ENCODE assay signal across 1 cellular context in the genomic region with DNA sequence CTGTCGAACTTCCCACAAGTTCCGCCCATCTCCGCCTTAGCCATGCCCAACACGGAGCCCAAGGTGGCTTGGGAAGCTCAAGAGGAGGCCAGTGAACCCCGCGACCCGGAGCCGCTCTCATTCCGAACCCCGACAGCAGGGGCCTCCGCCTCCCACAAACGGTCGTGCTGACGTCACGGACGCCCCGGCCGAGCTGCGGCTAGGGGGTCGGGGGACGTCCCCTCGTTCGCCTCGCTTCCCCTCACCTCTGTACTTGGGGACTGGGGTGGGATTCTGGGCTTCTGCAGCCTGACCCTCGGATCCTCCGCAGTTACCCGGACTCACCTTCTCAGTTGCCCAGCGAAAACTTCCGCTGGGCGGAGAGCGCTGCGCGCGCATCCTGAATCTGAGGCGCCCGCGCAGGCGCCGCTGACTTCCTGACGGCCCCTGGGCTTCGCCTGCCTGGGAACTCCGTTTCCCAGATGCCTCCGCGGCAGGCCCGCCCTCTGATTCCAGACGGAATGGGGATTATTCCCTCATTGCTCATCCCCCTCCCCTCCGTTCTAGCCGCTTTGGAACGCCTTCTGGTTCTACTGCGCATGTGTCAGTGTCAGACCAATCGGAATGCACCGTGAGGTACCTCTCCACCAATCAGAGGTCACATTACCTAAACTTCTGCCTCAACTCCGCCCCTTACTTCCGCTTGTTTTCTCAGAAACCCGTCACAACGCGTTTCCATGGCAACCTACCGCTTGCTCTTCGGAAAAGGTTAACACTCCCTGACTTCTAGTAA.
A peak's percentile ranks its signal among the peaks of the same experiment; 100 is the strongest.
TF ChIP-seq lines count a peak whose summit lies in the region.

Gene VRK3 (minus strand): TSS at position 351 of the 772 bp plus-strand sequence. CDS start 9,210 bp downstream, outside the sequence.

TF ChIP-seq in HepG2, 621 proteins besides CTCF, POLR2A, EP300 and RAD21 (continued from another document and continues in another):
- TF ChIP-seq, protein P1, sequence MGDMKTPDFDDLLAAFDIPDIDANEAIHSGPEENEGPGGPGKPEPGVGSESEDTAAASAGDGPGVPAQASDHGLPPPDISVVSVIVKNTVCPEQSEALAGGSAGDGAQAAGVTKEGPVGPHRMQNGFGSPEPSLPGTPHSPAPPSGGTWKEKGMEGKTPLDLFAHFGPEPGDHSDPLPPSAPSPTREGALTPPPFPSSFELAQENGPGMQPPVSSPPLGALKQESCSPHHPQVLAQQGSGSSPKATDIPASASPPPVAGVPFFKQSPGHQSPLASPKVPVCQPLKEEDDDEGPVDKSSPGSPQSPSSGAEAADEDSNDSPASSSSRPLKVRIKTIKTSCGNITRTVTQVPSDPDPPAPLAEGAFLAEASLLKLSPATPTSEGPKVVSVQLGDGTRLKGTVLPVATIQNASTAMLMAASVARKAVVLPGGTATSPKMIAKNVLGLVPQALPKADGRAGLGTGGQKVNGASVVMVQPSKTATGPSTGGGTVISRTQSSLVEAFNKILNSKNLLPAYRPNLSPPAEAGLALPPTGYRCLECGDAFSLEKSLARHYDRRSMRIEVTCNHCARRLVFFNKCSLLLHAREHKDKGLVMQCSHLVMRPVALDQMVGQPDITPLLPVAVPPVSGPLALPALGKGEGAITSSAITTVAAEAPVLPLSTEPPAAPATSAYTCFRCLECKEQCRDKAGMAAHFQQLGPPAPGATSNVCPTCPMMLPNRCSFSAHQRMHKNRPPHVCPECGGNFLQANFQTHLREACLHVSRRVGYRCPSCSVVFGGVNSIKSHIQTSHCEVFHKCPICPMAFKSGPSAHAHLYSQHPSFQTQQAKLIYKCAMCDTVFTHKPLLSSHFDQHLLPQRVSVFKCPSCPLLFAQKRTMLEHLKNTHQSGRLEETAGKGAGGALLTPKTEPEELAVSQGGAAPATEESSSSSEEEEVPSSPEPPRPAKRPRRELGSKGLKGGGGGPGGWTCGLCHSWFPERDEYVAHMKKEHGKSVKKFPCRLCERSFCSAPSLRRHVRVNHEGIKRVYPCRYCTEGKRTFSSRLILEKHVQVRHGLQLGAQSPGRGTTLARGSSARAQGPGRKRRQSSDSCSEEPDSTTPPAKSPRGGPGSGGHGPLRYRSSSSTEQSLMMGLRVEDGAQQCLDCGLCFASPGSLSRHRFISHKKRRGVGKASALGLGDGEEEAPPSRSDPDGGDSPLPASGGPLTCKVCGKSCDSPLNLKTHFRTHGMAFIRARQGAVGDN (CRISPR knock-in tag; IDR thresholded peaks at IDR 0.05) = no peak
- TF ChIP-seq BORCS8-MEF2B (CRISPR knock-in tag; IDR thresholded peaks at IDR 0.05) = no peak
- no peak for TF ChIP-seq FOXA1 (IDR thresholded peaks at IDR 0.05)
- TF ChIP-seq FOXA1 (CRISPR knock-in tag; IDR thresholded peaks at IDR 0.05) = no peak
- TF ChIP-seq PCBP2 (optimal IDR thresholded peaks at IDR 0.05; ENCODE audit: low read depth, low read length, poor library complexity, severe bottlenecking) = no peak
- TF ChIP-seq GZF1 (CRISPR knock-in tag; IDR thresholded peaks at IDR 0.05) = 0 out of 2 replicates have a peak, but pooled peaks have one; percentile 52
- no peak for TF ChIP-seq FOXM1 (CRISPR knock-in tag; IDR thresholded peaks at IDR 0.05)
- TF ChIP-seq ZNF543 (CRISPR knock-in tag; IDR thresholded peaks at IDR 0.05) = no peak
- TF ChIP-seq SMARCE1 (IDR thresholded peaks at IDR 0.05; ENCODE audit: borderline replicate concordance) = no peak
- no peak for TF ChIP-seq IKZF1 (IDR thresholded peaks at IDR 0.05)
- no peak for TF ChIP-seq TBP (CRISPR knock-in tag; IDR thresholded peaks at IDR 0.05)
- TF ChIP-seq ZNF773 (CRISPR knock-in tag; IDR thresholded peaks at IDR 0.05; ENCODE audit: borderline replicate concordance) = peak; percentile 25; the same call in 1 of the 2 replicates
- no peak for TF ChIP-seq ZBTB49 (CRISPR knock-in tag; IDR thresholded peaks at IDR 0.05; ENCODE audit: borderline replicate concordance)
- TF ChIP-seq ZNF615 (CRISPR knock-in tag; IDR thresholded peaks at IDR 0.05; ENCODE audit: borderline replicate concordance) = no peak
- no peak for TF ChIP-seq SIX4 (CRISPR knock-in tag; IDR thresholded peaks at IDR 0.05)
- TF ChIP-seq ZNF839 (CRISPR knock-in tag; IDR thresholded peaks at IDR 0.05; ENCODE audit: borderline replicate concordance) = no peak
- TF ChIP-seq ZNF619 (CRISPR knock-in tag; IDR thresholded peaks at IDR 0.05) = peak; percentile 24; the same call in 1 of the 2 replicates
- TF ChIP-seq SKI (IDR thresholded peaks at IDR 0.05; ENCODE audit: partially characterized antibody) = no peak
- no peak for TF ChIP-seq U2AF2 (IDR thresholded peaks at IDR 0.05; ENCODE audit: low read depth, low read length)
- no peak; the same call in 1 of the 2 replicates for TF ChIP-seq HOXA3 (CRISPR knock-in tag; IDR thresholded peaks at IDR 0.05)
- no peak for TF ChIP-seq PPARG (CRISPR knock-in tag; conservative IDR thresholded peaks at IDR 0.05)
- no peak for TF ChIP-seq MTA3 (CRISPR knock-in tag; IDR thresholded peaks at IDR 0.05)
- TF ChIP-seq PRDM15 (CRISPR knock-in tag; IDR thresholded peaks at IDR 0.05) = no peak
- no peak for TF ChIP-seq MYNN (CRISPR knock-in tag; IDR thresholded peaks at IDR 0.05; ENCODE audit: low read depth)
- TF ChIP-seq ZNF296 (CRISPR knock-in tag; conservative IDR thresholded peaks at IDR 0.05) = no peak
- TF ChIP-seq CBX1 (IDR thresholded peaks at IDR 0.05; ENCODE audit: low read depth) = no peak
- TF ChIP-seq ZNF260 (CRISPR knock-in tag; IDR thresholded peaks at IDR 0.05; ENCODE audit: borderline replicate concordance, low read depth) = no peak
- no peak for TF ChIP-seq THAP11 (CRISPR knock-in tag; IDR thresholded peaks at IDR 0.05)
- peak; percentile 78 for TF ChIP-seq HNRNPLL (IDR thresholded peaks at IDR 0.05; ENCODE audit: low read depth, low read length, poor library complexity, severe bottlenecking)
- TF ChIP-seq NFKBIZ (CRISPR knock-in tag; IDR thresholded peaks at IDR 0.05) = no peak
- peak; percentile 82 for TF ChIP-seq ELF1 (CRISPR knock-in tag; IDR thresholded peaks at IDR 0.05)
- TF ChIP-seq ZNF12 (CRISPR knock-in tag; IDR thresholded peaks at IDR 0.05) = no peak
- peak; percentile 42 for TF ChIP-seq PHF21A (CRISPR knock-in tag; IDR thresholded peaks at IDR 0.05)
- TF ChIP-seq ZNF30 (CRISPR knock-in tag; IDR thresholded peaks at IDR 0.05) = no peak
- TF ChIP-seq HIVEP1 (CRISPR knock-in tag; IDR thresholded peaks at IDR 0.05) = peak; percentile 37; the same call in 1 of the 2 replicates
- peak; percentile 95 for TF ChIP-seq CREB1 (IDR thresholded peaks at IDR 0.05)
- TF ChIP-seq CREB1 (CRISPR knock-in tag; IDR thresholded peaks at IDR 0.05) = no peak; the same call in none of the 2 replicates
- no peak for TF ChIP-seq ZNF879 (CRISPR knock-in tag; IDR thresholded peaks at IDR 0.05)
- peak; percentile 60 for TF ChIP-seq SALL1 (CRISPR knock-in tag; IDR thresholded peaks at IDR 0.05)
- TF ChIP-seq RFX3 (CRISPR knock-in tag; IDR thresholded peaks at IDR 0.05) = peak; percentile 97
- TF ChIP-seq BCLAF1 (IDR thresholded peaks at IDR 0.05) = no peak
- TF ChIP-seq JARID2 (CRISPR knock-in tag; IDR thresholded peaks at IDR 0.05; ENCODE audit: insufficient replicate concordance) = no peak
- TF ChIP-seq, protein P2, sequence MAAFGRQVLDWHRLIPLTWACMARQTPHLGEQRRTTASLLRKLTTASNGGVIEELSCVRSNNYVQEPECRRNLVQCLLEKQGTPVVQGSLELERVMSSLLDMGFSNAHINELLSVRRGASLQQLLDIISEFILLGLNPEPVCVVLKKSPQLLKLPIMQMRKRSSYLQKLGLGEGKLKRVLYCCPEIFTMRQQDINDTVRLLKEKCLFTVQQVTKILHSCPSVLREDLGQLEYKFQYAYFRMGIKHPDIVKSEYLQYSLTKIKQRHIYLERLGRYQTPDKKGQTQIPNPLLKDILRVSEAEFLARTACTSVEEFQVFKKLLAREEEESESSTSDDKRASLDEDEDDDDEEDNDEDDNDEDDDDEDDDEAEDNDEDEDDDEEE (CRISPR knock-in tag; IDR thresholded peaks at IDR 0.05) = no peak
- peak; percentile 70 for TF ChIP-seq POLR2G (IDR thresholded peaks at IDR 0.05; ENCODE audit: low read depth, low read length)
- TF ChIP-seq ZNF644 (CRISPR knock-in tag; IDR thresholded peaks at IDR 0.05; ENCODE audit: low read depth) = no peak
- no peak for TF ChIP-seq CCAR2 (optimal IDR thresholded peaks at IDR 0.05; ENCODE audit: low read depth, low read length)
- TF ChIP-seq, protein P3, sequence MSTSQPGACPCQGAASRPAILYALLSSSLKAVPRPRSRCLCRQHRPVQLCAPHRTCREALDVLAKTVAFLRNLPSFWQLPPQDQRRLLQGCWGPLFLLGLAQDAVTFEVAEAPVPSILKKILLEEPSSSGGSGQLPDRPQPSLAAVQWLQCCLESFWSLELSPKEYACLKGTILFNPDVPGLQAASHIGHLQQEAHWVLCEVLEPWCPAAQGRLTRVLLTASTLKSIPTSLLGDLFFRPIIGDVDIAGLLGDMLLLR (CRISPR knock-in tag; IDR thresholded peaks at IDR 0.05) = no peak; the same call in 1 of the 2 replicates
- peak; percentile 89 for TF ChIP-seq NFYB (CRISPR knock-in tag; IDR thresholded peaks at IDR 0.05)
- TF ChIP-seq ZNF10 (CRISPR knock-in tag; IDR thresholded peaks at IDR 0.05; ENCODE audit: borderline replicate concordance, low read depth) = no peak
- no peak for TF ChIP-seq NFE2L1 (CRISPR knock-in tag; IDR thresholded peaks at IDR 0.05; ENCODE audit: borderline replicate concordance)
- TF ChIP-seq MATR3 (CRISPR knock-in tag; IDR thresholded peaks at IDR 0.05) = no peak
- TF ChIP-seq, protein P4, sequence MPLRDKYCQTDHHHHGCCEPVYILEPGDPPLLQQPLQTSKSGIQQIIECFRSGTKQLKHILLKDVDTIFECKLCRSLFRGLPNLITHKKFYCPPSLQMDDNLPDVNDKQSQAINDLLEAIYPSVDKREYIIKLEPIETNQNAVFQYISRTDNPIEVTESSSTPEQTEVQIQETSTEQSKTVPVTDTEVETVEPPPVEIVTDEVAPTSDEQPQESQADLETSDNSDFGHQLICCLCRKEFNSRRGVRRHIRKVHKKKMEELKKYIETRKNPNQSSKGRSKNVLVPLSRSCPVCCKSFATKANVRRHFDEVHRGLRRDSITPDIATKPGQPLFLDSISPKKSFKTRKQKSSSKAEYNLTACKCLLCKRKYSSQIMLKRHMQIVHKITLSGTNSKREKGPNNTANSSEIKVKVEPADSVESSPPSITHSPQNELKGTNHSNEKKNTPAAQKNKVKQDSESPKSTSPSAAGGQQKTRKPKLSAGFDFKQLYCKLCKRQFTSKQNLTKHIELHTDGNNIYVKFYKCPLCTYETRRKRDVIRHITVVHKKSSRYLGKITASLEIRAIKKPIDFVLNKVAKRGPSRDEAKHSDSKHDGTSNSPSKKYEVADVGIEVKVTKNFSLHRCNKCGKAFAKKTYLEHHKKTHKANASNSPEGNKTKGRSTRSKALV (CRISPR knock-in tag; IDR thresholded peaks at IDR 0.05) = no peak
- TF ChIP-seq TCF7 (IDR thresholded peaks at IDR 0.05; ENCODE audit: low read depth) = no peak
